ENCODE assay signal across 8 cellular contexts in genomic region chr5:88666761-88667186, GRCh38.
DNase-seq lines count a peak whose midpoint lies in the region; ATAC-seq and TF ChIP-seq lines count a peak whose summit lies in the region.

No MANE protein-coding gene starts in this region.

- peaks cover 91% of the 10 kb centered on the region for H3K27me3 Mint-ChIP-seq in central memory CD8-positive, alpha-beta T cell
- H3K27me3 Mint-ChIP-seq in nephron progenitor cell (ENCODE audit: low read depth, poor library complexity), result peaks cover 97% of the 10 kb centered on the region

- H3K9ac ChIP-seq in ES-I3 (ENCODE audit: low read depth, low read length), result peak overlapping the region; percentile 37; the same call in 1 of the 2 replicates

- DNase-seq in LoVo (ENCODE audit: low spot score) (peak; percentile 32), nephron progenitor cell (no peak), NCI-H2107 treated with DMSO at 0.1 percent for 48 hours (lab: John Stamatoyannopoulos, UW; ENCODE audit: unreplicated experiment) (no peak)
- DNase-seq in central memory CD8-positive, alpha-beta T cell (ENCODE audit: low spot score in 2 of 2), result no peak
- no peak for DNase-seq in stimulated activated CD4-positive, alpha-beta T cell treated with anti-CD3 and anti-CD28 coated beads, Interleukin-4, amount 100 ng/mL, for 4 hours
- no peak for DNase-seq in activated naive CD4-positive, alpha-beta T cell treated with Interleukin-2 at 50 U/mL for 16 hours

- no peaks in the 10 kb centered on the region for H3K9me3 ChIP-seq in ES-I3 (ENCODE audit: control insufficient read depth, insufficient read depth, low read length)

- peak; percentile 68 for ATAC-seq in GM21717 (IDR thresholded peaks at IDR 0.05; ENCODE audit: unreplicated experiment)
- peak; percentile 43 for ATAC-seq in central memory CD8-positive, alpha-beta T cell (replicated peaks; ENCODE audit: extremely low read depth, poor library complexity, severe bottlenecking)

- no peaks in the 10 kb centered on the region for H3K9me3 Mint-ChIP-seq in central memory CD8-positive, alpha-beta T cell
- H3K9me3 Mint-ChIP-seq in nephron progenitor cell, result no peaks in the 10 kb centered on the region

- H3K27ac Mint-ChIP-seq in central memory CD8-positive, alpha-beta T cell (ENCODE audit: low read depth), result peak overlapping the region; percentile 26
- H3K27ac Mint-ChIP-seq in nephron progenitor cell, result no peak overlapping the region

- peaks cover 23% of the 10 kb centered on the region for H3K4me1 Mint-ChIP-seq in central memory CD8-positive, alpha-beta T cell
- peaks cover 17% of the 10 kb centered on the region for H3K4me1 Mint-ChIP-seq in nephron progenitor cell

- H3K36me3 ChIP-seq in ES-I3 (ENCODE audit: insufficient read depth, low read length), result no peaks in the 10 kb centered on the region

- peak overlapping the region; percentile 78 for H3K4me3 Mint-ChIP-seq in central memory CD8-positive, alpha-beta T cell
- H3K4me3 Mint-ChIP-seq in nephron progenitor cell, result peak overlapping the region; percentile 19

- TF ChIP-seq CTCF in nephron progenitor cell (IDR thresholded peaks at IDR 0.05), result no peak

- peaks cover 34% of the 10 kb centered on the region for H3K4me1 ChIP-seq in ES-I3 (ENCODE audit: insufficient read depth, low read length)

- H3K36me3 Mint-ChIP-seq in central memory CD8-positive, alpha-beta T cell (ENCODE audit: insufficient read depth), result peaks cover 9% of the 10 kb centered on the region
- H3K36me3 Mint-ChIP-seq in nephron progenitor cell (ENCODE audit: low read depth), result no peaks in the 10 kb centered on the region
